Comparison of ENCODE assay signal across 18 cellular contexts in the genomic region with DNA sequence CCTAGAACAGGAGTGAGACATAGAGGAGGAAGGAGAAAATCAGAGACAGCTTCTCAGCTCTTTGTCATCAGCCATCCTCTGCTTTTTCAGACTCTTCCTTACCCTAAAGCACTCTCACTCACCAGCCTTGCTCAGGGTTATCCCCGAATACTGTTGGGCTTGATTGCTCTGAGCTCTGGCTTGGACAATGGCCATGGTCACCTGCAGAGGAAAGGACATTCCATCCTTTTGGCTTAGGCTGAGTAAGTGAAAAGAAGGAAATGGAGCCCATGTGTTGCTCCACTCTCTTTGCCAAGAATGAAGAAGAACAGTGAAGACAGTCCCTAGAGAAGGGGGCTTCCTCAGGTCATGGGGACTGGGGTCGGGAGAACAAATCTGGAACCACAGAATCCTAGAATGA. TPM values are rescaled to one million over a fixed set of nuclear protein-coding genes. Genes with fewer than 3 reads are reported as not detected.
DNase-seq lines count a peak whose midpoint lies in the region; ATAC-seq and TF ChIP-seq lines count a peak whose summit lies in the region.
"Had no signal": no experiment of that assay in that cellular context is flagged by ENCODE, and none has a peak within 500 bp of the region (broad histone marks: within the 10 kb centered on the region; RNA-seq: fewer than 3 reads in every experiment).

No MANE protein-coding gene starts in this region.

- no CpG with 5 or more reads among the region's 2 CpGs for WGBS in H9 (ENCODE audit: extremely low coverage, insufficient read length, low lambda C conversion rate)
- 76 to 80% methylated on average over 2 of the region's 2 CpGs for WGBS in transverse colon (ENCODE audit: low coverage in 1 of 2), 2 donors

- H3K36me3 ChIP-seq in transverse colon (peaks cover 0 to 12% (median 4%) of the 10 kb centered on the region in 4 donors), PC-9 (ENCODE audit: low read depth) (peaks cover 6% of the 10 kb centered on the region; the same call in 1 of the 2 replicates), upper lobe of right lung (no peaks in the 10 kb centered on the region)
- H3K36me3 ChIP-seq: BE2C had no signal

- H3K4me2 ChIP-seq in H9 (ENCODE audit: insufficient read depth, insufficient read length, low read length): no peak overlapping the region
- H3K4me2 ChIP-seq in PC-9: no peak overlapping the region

- H3K4me3 ChIP-seq in transverse colon (peak overlapping the region in 3 of 4 donors; percentile 49 to 79 (median 70)), PC-9 (no peak overlapping the region), upper lobe of right lung (no peak overlapping the region)
- H3K4me3 ChIP-seq: SK-N-MC had no signal

- H4K5ac ChIP-seq in H9 (ENCODE audit: insufficient read length, low read depth, low read length): no peak overlapping the region

- no peak overlapping the region for H3K18ac ChIP-seq in H9 (ENCODE audit: insufficient read length, low read depth, low read length)

- H4K91ac ChIP-seq in H9 (ENCODE audit: insufficient read length, low read depth, low read length): no peak overlapping the region

- DNase-seq in H9 (no peak), cerebellum (ENCODE audit: low spot score) (peak; percentile 55), medulla oblongata (ENCODE audit: extremely low spot score) (peak; percentile 1), transverse colon (no peak), PC-9 (no peak), upper lobe of right lung (no peak), germinal center (ENCODE audit: low spot score) (no peak)
- DNase-seq: BE2C; CD4-positive, CD25-positive, alpha-beta regulatory T cell; EL; Karpas-422; NCI-H1417 treated with DMSO at 0.1 percent for 48 hours; NCI-H187; NCI-H446 treated with DMSO at 0.1 percent for 48 hours; NCI-H526 treated with DMSO at 0.1 percent for 48 hours; OCI-M1; SHP77 treated with DMSO at 0.1 percent for 48 hours had no signal

- H2AK5ac ChIP-seq in H9 (ENCODE audit: insufficient read length, low read length): no peak overlapping the region

- POLR2A ChIA-PET in PC-9 (lab: Charles Lee; ENCODE audit: unreplicated experiment): no interaction called here

- peaks cover 11% of the 10 kb centered on the region; the same call in 1 of the 2 replicates for H3K4me1 ChIP-seq in H9 (ENCODE audit: insufficient read depth, low read length)
- peaks cover 18 to 89% (median 55%) of the 10 kb centered on the region in 4 donors for H3K4me1 ChIP-seq in transverse colon
- H3K4me1 ChIP-seq in PC-9 (replicated peaks; ENCODE audit: insufficient read depth): peaks cover 28% of the 10 kb centered on the region
- peaks cover 18% of the 10 kb centered on the region for H3K4me1 ChIP-seq in upper lobe of right lung

- peaks cover 28% of the 10 kb centered on the region for H3F3A ChIP-seq in PC-9 (ENCODE audit: insufficient read depth, low read depth)

- peaks cover 14% of the 10 kb centered on the region for H3K23me2 ChIP-seq in H9 (ENCODE audit: insufficient read length, low read depth, low read length, poor library complexity, severe bottlenecking)

- no peak overlapping the region for H4K8ac ChIP-seq in H9 (replicated peaks; ENCODE audit: insufficient read length, low read depth, low read length)

- no peak overlapping the region for H2BK120ac ChIP-seq in H9 (ENCODE audit: low read depth, low read length, poor library complexity, severe bottlenecking)

- H2BK15ac ChIP-seq in H9 (ENCODE audit: low read depth, low read length): no peak overlapping the region

- no peaks in the 10 kb centered on the region for H3K9me2 ChIP-seq in PC-9 (ENCODE audit: insufficient read depth)

- TF ChIP-seq CTCF in H9 (conservative IDR thresholded peaks at IDR 0.05) (no peak), transverse colon (IDR thresholded peaks at IDR 0.05) (no peak), PC-9 (conservative IDR thresholded peaks at IDR 0.05) (no peak), upper lobe of right lung (IDR thresholded peaks at IDR 0.05) (no peak)

- peaks cover 34 to 36% of the 10 kb centered on the region in 2 experiments for H3K4me1 Mint-ChIP-seq in H9

- H3K27me3 ChIP-seq in H9 (ENCODE audit: insufficient read depth, low read length) (no peaks in the 10 kb centered on the region), transverse colon (no peaks in the 10 kb centered on the region), PC-9 (ENCODE audit: insufficient read depth, low read depth) (no peaks in the 10 kb centered on the region), upper lobe of right lung (no peaks in the 10 kb centered on the region)
- H3K27me3 ChIP-seq: BE2C had no signal

- no peaks in the 10 kb centered on the region for H3K27me3 Mint-ChIP-seq in H9 (ENCODE audit: low read depth)

- no peak overlapping the region for H3K4me3 Mint-ChIP-seq in H9

- H4K20me1 ChIP-seq in H9 (ENCODE audit: control insufficient read depth, insufficient read depth, insufficient read length) (no peaks in the 10 kb centered on the region), PC-9 (ENCODE audit: insufficient read depth) (no peaks in the 10 kb centered on the region)

- no peaks in the 10 kb centered on the region for H3K9me3 Mint-ChIP-seq in H9
- H3K9me3 Mint-ChIP-seq: CD4-positive, CD25-positive, alpha-beta regulatory T cell had no signal

- H3K4ac ChIP-seq in H9 (ENCODE audit: low read depth, low read length): no peak overlapping the region

- H3T11ph ChIP-seq in H9 (ENCODE audit: low read length): no peak overlapping the region

- TF ChIP-seq EP300 in transverse colon (IDR thresholded peaks at IDR 0.05; ENCODE audit: low read depth): no peak

- H2BK12ac ChIP-seq in H9 (ENCODE audit: insufficient read length, low read depth, low read length): no peak overlapping the region

- in situ Hi-C loops in transverse colon (cut with MboI; ENCODE audit: low pct_ligation_motif_present in 1 of 4, low pct_unique_long_range_greater_than_20kb in 1 of 4, low sequenced_read_pairs in 3 of 4): no loop called here

- H2BK20ac ChIP-seq in H9 (ENCODE audit: low read depth, low read length, poor library complexity, severe bottlenecking): no peak overlapping the region

- TF ChIP-seq POLR2A in transverse colon (IDR thresholded peaks at IDR 0.05): no peak

- H3K23ac ChIP-seq in H9 (ENCODE audit: insufficient read length, low read depth, low read length): no peak overlapping the region

- no peaks in the 10 kb centered on the region; a peak in 2 of 7 replicates for H3K36me3 Mint-ChIP-seq in H9 (ENCODE audit: insufficient read depth in 1 of 3, low read depth in 3 of 3)
- H3K36me3 Mint-ChIP-seq: CD4-positive, CD25-positive, alpha-beta regulatory T cell had no signal

- intact Hi-C loops in transverse colon (cut with DNase I; ENCODE audit: low total_unique reads): no loop called here
- intact Hi-C loops in PC-9 (cut with micrococcal nuclease; ENCODE audit: unreplicated experiment): no loop called here
- intact Hi-C loops in upper lobe of right lung (cut with DNase I): no loop called here

- no peak overlapping the region for H2AFZ ChIP-seq in H9 (ENCODE audit: low read length)
- no peak overlapping the region for H2AFZ ChIP-seq in PC-9

- H3K27ac Mint-ChIP-seq in H9: no peak overlapping the region
- H3K27ac Mint-ChIP-seq: CD4-positive, CD25-positive, alpha-beta regulatory T cell had no signal

- CTCF ChIA-PET in PC-9 (lab: Charles Lee): no interaction called here

- ATAC-seq in upper lobe of right lung: no peak

- peak overlapping the region; percentile 26 for H3K9ac ChIP-seq in H9 (ENCODE audit: extremely low read depth, insufficient read length, low read length)

- H3K9me3 ChIP-seq in H9 (ENCODE audit: control insufficient read depth, low read depth, low read length): no peaks in the 10 kb centered on the region
- no peaks in the 10 kb centered on the region for H3K9me3 ChIP-seq in transverse colon
- H3K9me3 ChIP-seq in PC-9 (ENCODE audit: insufficient read depth, low read depth): no peaks in the 10 kb centered on the region
- no peaks in the 10 kb centered on the region for H3K9me3 ChIP-seq in upper lobe of right lung
- H3K9me3 ChIP-seq: BE2C had no signal

- no peaks in the 10 kb centered on the region for H3K79me2 ChIP-seq in H9 (ENCODE audit: insufficient read depth, low read length)
- H3K79me2 ChIP-seq in PC-9 (ENCODE audit: low read depth): no peaks in the 10 kb centered on the region

- H3K27ac ChIP-seq in H9 (ENCODE audit: insufficient read length, low read depth, low read length) (no peak overlapping the region), transverse colon (peak overlapping the region; percentile 77 to 96 (median 93)), PC-9 (no peak overlapping the region), upper lobe of right lung (no peak overlapping the region)
- H3K27ac ChIP-seq: SK-N-MC had no signal

- no peak overlapping the region for H2BK5ac ChIP-seq in H9 (ENCODE audit: insufficient read length, low read length)

- H3K14ac ChIP-seq in H9 (ENCODE audit: insufficient read depth, low read length): no peak overlapping the region

- H3K79me1 ChIP-seq in H9 (ENCODE audit: insufficient read depth, low read depth, low read length, poor library complexity, severe bottlenecking): no peaks in the 10 kb centered on the region

- H3K56ac ChIP-seq in H9 (ENCODE audit: insufficient read length, low read depth, low read length): no peak overlapping the region

- BruUV-seq in PC-9 (replicated peaks; lab: Mats Ljungman, UMichigan): no TSS peak

RNA-seq across cellular contexts. Expression of a gene that starts 2.4 kb away (rescaled TPM):
- 3.9 and 4.0 TPM in 2 replicates for total RNA-seq in H9 (2021)
- total RNA-seq in cerebellum: 8.9 TPM
- 100 to 1,000 TPM; 284 to 483 (median 296) TPM for total RNA-seq in transverse colon
- 16.0 and 18.2 TPM in 2 replicates for total RNA-seq in PC-9 (2021)
- 17.1 TPM for total RNA-seq in upper lobe of right lung

RNA-seq across cellular contexts. Expression of a gene that starts 6.7 kb away (rescaled TPM):
- total RNA-seq in H9 (2021) (123 and 127 TPM in 2 replicates), cerebellum (11.3 TPM), transverse colon (10 to 100 TPM; 32.4 to 78.6 (median 46.2) TPM), PC-9 (2021) (50.8 and 73.1 TPM in 2 replicates), upper lobe of right lung (44.5 TPM)

RNA-seq across cellular contexts. Expression of a gene that starts 16.7 kb away (rescaled TPM):
- total RNA-seq in H9 (2021) (42.4 and 44.4 TPM in 2 replicates), cerebellum (63.2 TPM), transverse colon (1 to 10 TPM in 3 of 4 donors, under 1 TPM in 1; 0.40 to 2.5 (median 1.5) TPM), PC-9 (2021) (0.20 and 0.33 TPM in 2 replicates), upper lobe of right lung (1.7 TPM)

RNA-seq across cellular contexts. Expression of a gene that starts 35.0 kb away (rescaled TPM):
- total RNA-seq in H9 (2021): 5.7 and 6.0 TPM in 2 replicates
- 6.5 TPM for total RNA-seq in cerebellum
- total RNA-seq in transverse colon: 10 to 100 TPM in 3 of 4 donors, 1 to 10 TPM in 1; 7.4 to 61.0 (median 31.5) TPM
- total RNA-seq in PC-9 (2021): 16.2 and 23.7 TPM in 2 replicates
- 16.5 TPM for total RNA-seq in upper lobe of right lung

Comparison
In these comparisons a context has a peak if more than half of its experiments do, and no peak if none do; other contexts are left out.
1. DNase-seq: peak in cerebellum (single experiment) and medulla oblongata (single experiment); none in H9 (single experiment), transverse colon (single experiment), PC-9 (0 of 2), upper lobe of right lung (single experiment) and germinal center (single experiment).
2. H3K27ac ChIP-seq: peak in transverse colon (4 of 4); none in H9 (single experiment), PC-9 (single experiment) and upper lobe of right lung (single experiment).
3. H3K4me3 ChIP-seq: peak in transverse colon (3 of 4); none in PC-9 (single experiment) and upper lobe of right lung (single experiment).
4. RNA of a gene that starts 2.4 kb away (total RNA-seq): 284 to 483 TPM in transverse colon; 17.1 TPM in upper lobe of right lung (single experiment), 16.0 to 18.2 TPM in PC-9, 8.9 TPM in cerebellum (single experiment) and 3.9 to 4.0 TPM in H9; every median in the first group is over 10 times any median in the second.
5. RNA of a gene that starts 16.7 kb away (total RNA-seq): 63.2 TPM in cerebellum (single experiment) and 42.4 to 44.4 TPM in H9; 0.40 to 2.5 TPM in transverse colon, 1.7 TPM in upper lobe of right lung (single experiment) and 0.20 to 0.33 TPM in PC-9; every median in the first group is over 10 times any median in the second.